ENCODE assay signal across 8 cellular contexts in genomic region chr22:23522642-23523251, GRCh38. TPM values are rescaled to one million over a fixed set of nuclear protein-coding genes. Genes with fewer than 3 reads are reported as not detected.
A peak's percentile ranks its signal among the peaks of the same experiment; 100 is the strongest.
DNase-seq lines count a peak whose midpoint lies in the region; ATAC-seq and TF ChIP-seq lines count a peak whose summit lies in the region.
"Had no signal": no experiment of that assay in that cellular context is flagged by ENCODE, and none has a peak within 500 bp of the region (broad histone marks: within the 10 kb centered on the region; RNA-seq: fewer than 3 reads in every experiment).

No MANE protein-coding gene starts in this region.

- CTCF ChIA-PET in activated naive CD4-positive, alpha-beta T cell treated with anti-CD3 and anti-CD28 coated beads, Interleukin-2, amount 10 ng/mL, durations not matched to agents 7 days and 5 days (lab: Charles Lee) = no interaction called here

- DNase-seq in suprapubic skin (ENCODE audit: low spot score in 2 of 2) = no peak
- DNase-seq in activated naive CD4-positive, alpha-beta T cell treated with anti-CD3 and anti-CD28 coated beads, Interleukin-2, amount 10 ng/mL, durations not matched to agents 7 days and 5 days = no peak
- no peak for DNase-seq in activated CD4-positive, alpha-beta T cell treated with anti-CD3 and anti-CD28 coated beads, Interleukin-2, amount 10 ng/mL, durations not matched to agents 24 days and 14 days

- ATAC-seq in HG03521 (IDR thresholded peaks at IDR 0.05; ENCODE audit: unreplicated experiment) = no peak

- TF ChIP-seq CTCF in suprapubic skin (IDR thresholded peaks at IDR 0.05) = no peak

- no peaks in the 10 kb centered on the region for H3K9me3 Mint-ChIP-seq in activated naive CD4-positive, alpha-beta T cell treated with anti-CD3 and anti-CD28 coated beads, Interleukin-2, amount 10 ng/mL, durations not matched to agents 7 days and 5 days
- H3K9me3 Mint-ChIP-seq in activated CD4-positive, alpha-beta T cell treated with anti-CD3 and anti-CD28 coated beads, Interleukin-2, amount 10 ng/mL, durations not matched to agents 24 days and 14 days = no peaks in the 10 kb centered on the region

- no peak overlapping the region for H3K4me3 Mint-ChIP-seq in activated naive CD4-positive, alpha-beta T cell treated with anti-CD3 and anti-CD28 coated beads, Interleukin-2, amount 10 ng/mL, durations not matched to agents 7 days and 5 days
- no peak overlapping the region for H3K4me3 Mint-ChIP-seq in activated CD4-positive, alpha-beta T cell treated with anti-CD3 and anti-CD28 coated beads, Interleukin-2, amount 10 ng/mL, durations not matched to agents 24 days and 14 days

- H3K36me3 ChIP-seq in HUES6 (ENCODE audit: control insufficient read depth, insufficient read depth, low read length) (no peaks in the 10 kb centered on the region), suprapubic skin (no peaks in the 10 kb centered on the region)

- no peak for TF ChIP-seq POLR2A in suprapubic skin (IDR thresholded peaks at IDR 0.05)

- no peak for TF ChIP-seq EP300 in suprapubic skin (IDR thresholded peaks at IDR 0.05)

- H3K27ac Mint-ChIP-seq in activated naive CD4-positive, alpha-beta T cell treated with anti-CD3 and anti-CD28 coated beads, Interleukin-2, amount 10 ng/mL, durations not matched to agents 7 days and 5 days = no peak overlapping the region
- H3K27ac Mint-ChIP-seq in activated CD4-positive, alpha-beta T cell treated with anti-CD3 and anti-CD28 coated beads, Interleukin-2, amount 10 ng/mL, durations not matched to agents 24 days and 14 days = no peak overlapping the region

- H3K9ac ChIP-seq in HUES6 (ENCODE audit: low read length) = peak overlapping the region; percentile 79

- H3K36me3 Mint-ChIP-seq in activated naive CD4-positive, alpha-beta T cell treated with anti-CD3 and anti-CD28 coated beads, Interleukin-2, amount 10 ng/mL, durations not matched to agents 7 days and 5 days = no peaks in the 10 kb centered on the region
- H3K36me3 Mint-ChIP-seq in activated CD4-positive, alpha-beta T cell treated with anti-CD3 and anti-CD28 coated beads, Interleukin-2, amount 10 ng/mL, durations not matched to agents 24 days and 14 days (ENCODE audit: low read depth) = no peaks in the 10 kb centered on the region

- peak overlapping the region; percentile 89; the same call in 1 of the 2 replicates for H3K27ac ChIP-seq in HUES6 (ENCODE audit: low read depth, low read length)
- peak overlapping the region; percentile 78 for H3K27ac ChIP-seq in angular gyrus (ENCODE audit: low read depth, low read length)
- peak overlapping the region; percentile 93 for H3K27ac ChIP-seq in suprapubic skin

- H3K27me3 ChIP-seq in HUES6 (ENCODE audit: control insufficient read depth, insufficient read depth, low read length) (peaks cover 32% of the 10 kb centered on the region), suprapubic skin (no peaks in the 10 kb centered on the region)

- peaks cover 76% of the 10 kb centered on the region for H3K27me3 Mint-ChIP-seq in activated naive CD4-positive, alpha-beta T cell treated with anti-CD3 and anti-CD28 coated beads, Interleukin-2, amount 10 ng/mL, durations not matched to agents 7 days and 5 days
- peaks cover 38% of the 10 kb centered on the region for H3K27me3 Mint-ChIP-seq in activated CD4-positive, alpha-beta T cell treated with anti-CD3 and anti-CD28 coated beads, Interleukin-2, amount 10 ng/mL, durations not matched to agents 24 days and 14 days

- H3K4me1 Mint-ChIP-seq in activated naive CD4-positive, alpha-beta T cell treated with anti-CD3 and anti-CD28 coated beads, Interleukin-2, amount 10 ng/mL, durations not matched to agents 7 days and 5 days = peaks cover 3% of the 10 kb centered on the region
- H3K4me1 Mint-ChIP-seq in activated CD4-positive, alpha-beta T cell treated with anti-CD3 and anti-CD28 coated beads, Interleukin-2, amount 10 ng/mL, durations not matched to agents 24 days and 14 days = peaks cover 2% of the 10 kb centered on the region

- H3K4me1 ChIP-seq in HUES6 (ENCODE audit: control insufficient read depth, insufficient read depth, low read length) (peaks cover 39% of the 10 kb centered on the region), suprapubic skin (peaks cover 40% of the 10 kb centered on the region)

- 30% methylated on average over 26 of the region's 37 CpGs for WGBS in suprapubic skin

- intact Hi-C loops in activated CD4-positive, alpha-beta T cell treated with anti-CD3 and anti-CD28 coated beads, Interleukin-2, amount 10 ng/mL, durations not matched to agents 24 days and 14 days (cut with micrococcal nuclease) = no loop called here

- H3K9me3 ChIP-seq in HUES6 (ENCODE audit: control insufficient read depth, insufficient read depth, low read depth, low read length) = no peaks in the 10 kb centered on the region
- H3K9me3 ChIP-seq in iPS-18c (ENCODE audit: control insufficient read depth, insufficient read depth, low read length) = no peaks in the 10 kb centered on the region
- H3K9me3 ChIP-seq in suprapubic skin = no peaks in the 10 kb centered on the region

- H3K4me3 ChIP-seq in HUES6 (ENCODE audit: low read depth, low read length) (peak overlapping the region; percentile 53), iPS-18c (ENCODE audit: insufficient read depth, low read depth, low read length) (peak overlapping the region; percentile 20; the same call in 1 of the 2 replicates), suprapubic skin (peak overlapping the region; percentile 56)

RNA-seq across cellular contexts. Expression of gene IGLL1, which starts 57.3 kb away (rescaled TPM):
- total RNA-seq in suprapubic skin = not detected
- total RNA-seq in activated CD4-positive, alpha-beta T cell treated with anti-CD3 and anti-CD28 coated beads, Interleukin-2, amount 10 ng/mL, durations not matched to agents 24 days and 14 days = not detected in 2 replicates
- total RNA-seq: lung microvascular endothelial cell had no signal
